Comparison of ENCODE assay signal across 9 cellular contexts in the genomic region with DNA sequence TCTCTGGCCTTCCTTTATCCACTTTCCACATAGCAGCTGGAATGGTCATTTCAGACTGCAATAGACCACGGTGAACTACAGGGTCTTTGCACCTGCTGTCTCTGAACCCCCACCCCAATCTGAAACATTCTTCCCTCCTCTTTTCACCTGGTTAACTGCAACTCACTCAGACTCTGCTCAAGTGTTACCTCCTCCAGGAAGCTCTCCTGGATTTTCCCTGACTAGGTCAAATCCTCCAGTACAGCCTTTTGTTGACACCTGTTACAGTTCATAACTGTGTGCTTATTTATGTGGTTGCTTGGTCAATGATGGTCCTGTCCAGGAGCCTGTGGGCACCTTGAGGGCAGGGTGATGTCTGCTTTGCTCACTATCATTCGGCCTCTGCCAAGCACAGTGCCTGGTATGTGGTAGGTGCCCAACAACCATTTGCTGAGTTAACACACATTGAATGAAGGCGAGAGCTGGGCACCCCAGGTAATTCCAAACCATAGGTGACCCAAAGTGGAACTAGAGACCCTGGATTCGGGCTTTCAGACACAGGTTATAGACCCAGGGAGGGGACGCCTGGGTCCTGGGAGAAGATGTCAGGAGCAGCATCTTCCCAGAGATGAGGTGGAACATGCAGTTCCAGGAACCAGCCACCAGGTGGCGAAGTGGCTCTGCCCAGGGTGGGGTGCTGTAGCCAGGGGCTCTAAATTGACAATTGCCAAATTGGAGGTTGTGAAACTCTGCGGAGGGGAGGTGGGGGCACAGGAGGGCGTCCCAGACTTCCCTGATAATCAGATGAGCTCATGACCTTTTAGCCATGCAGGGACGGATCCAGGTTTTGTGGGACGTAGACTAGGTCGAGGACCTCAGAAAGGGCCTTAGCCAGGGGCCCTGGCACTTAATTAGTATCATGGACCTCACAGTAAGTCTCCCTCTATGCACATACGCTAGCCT. TPM values are rescaled to one million over a fixed set of nuclear protein-coding genes. Genes with fewer than 3 reads are reported as not detected.
DNase-seq lines count a peak whose midpoint lies in the region; ATAC-seq, FAIRE-seq and TF ChIP-seq lines count a peak whose summit lies in the region.
"Had no signal": no experiment of that assay in that cellular context is flagged by ENCODE, and none has a peak within 500 bp of the region (broad histone marks: within the 10 kb centered on the region; RNA-seq: fewer than 3 reads in every experiment).

No MANE protein-coding gene starts in this region.

- H3K36me3 ChIP-seq in SK-N-MC (ENCODE audit: insufficient read depth, low read length) (no peaks in the 10 kb centered on the region), prostate gland (peaks cover 0 to 3% of the 10 kb centered on the region in 2 donors), vagina (no peaks in the 10 kb centered on the region)

- no peaks in the 10 kb centered on the region for H3K9me3 Mint-ChIP-seq in activated naive CD8-positive, alpha-beta T cell treated with anti-CD3 and anti-CD28 coated beads, Interleukin-2, amount 10 ng/mL, durations not matched to agents 7 days and 5 days
- H3K9me3 Mint-ChIP-seq: T-helper 1 cell treated with Interleukin-12 subunit alpha and Interleukin-12 subunit beta and Interleukin-4 antibody, amounts not matched to agents 30 μg/mL and 1 μg/mL, for 36 hours had no signal

- intact Hi-C loops in cardiac septum (cut with DNase I) (loop anchor here (2.0 kb wide), 2 partner anchors 40 to 76 kb away; a partner anchor contains a TSS), prostate gland (cut with DNase I) (loop anchor here (2.0 kb wide), 2 partner anchors 40 to 76 kb away; a partner anchor contains a TSS), vagina (cut with DNase I) (loop anchor here (5.0 kb wide), 1 partner anchor 72 kb away; no protein-coding TSS in a partner anchor)

- H3K27ac ChIP-seq in SK-N-MC (no peak overlapping the region), prostate gland (no peak overlapping the region), vagina (no peak overlapping the region)

- H3K4me3 ChIP-seq in SK-N-MC (no peak overlapping the region), prostate gland (no peak overlapping the region), vagina (no peak overlapping the region)

- no peaks in the 10 kb centered on the region for H3K36me3 Mint-ChIP-seq in activated naive CD8-positive, alpha-beta T cell treated with anti-CD3 and anti-CD28 coated beads, Interleukin-2, amount 10 ng/mL, durations not matched to agents 7 days and 5 days

- peak; percentile 9 for DNase-seq in COR-L47 (lab: John Stamatoyannopoulos, UW)
- peak; percentile 83 for DNase-seq in HTR-8/SVneo (ENCODE audit: insufficient read length, low spot score)
- DNase-seq in SK-N-MC (ENCODE audit: low read depth, low spot score) = peak; percentile 12
- DNase-seq in activated naive CD8-positive, alpha-beta T cell treated with anti-CD3 and anti-CD28 coated beads, Interleukin-2, amount 10 ng/mL, durations not matched to agents 7 days and 5 days = peak; percentile 75
- peak; percentile 88 for DNase-seq in cardiac septum (ENCODE audit: low spot score)
- DNase-seq in prostate gland (ENCODE audit: low spot score) = peak; percentile 46
- no peak for DNase-seq in vagina (ENCODE audit: extremely low spot score in 2 of 2)

- H3K4me1 ChIP-seq in prostate gland (replicated peaks) (no peaks in the 10 kb centered on the region), vagina (no peaks in the 10 kb centered on the region)

- H3K4me3 Mint-ChIP-seq in activated naive CD8-positive, alpha-beta T cell treated with anti-CD3 and anti-CD28 coated beads, Interleukin-2, amount 10 ng/mL, durations not matched to agents 7 days and 5 days = no peak overlapping the region
- H3K4me3 Mint-ChIP-seq: T-helper 1 cell treated with Interleukin-12 subunit alpha and Interleukin-12 subunit beta and Interleukin-4 antibody, amounts not matched to agents 30 μg/mL and 1 μg/mL, for 36 hours had no signal

- H3K9ac ChIP-seq in SK-N-MC (ENCODE audit: insufficient read length) = no peak overlapping the region

- H3K4me1 Mint-ChIP-seq in activated naive CD8-positive, alpha-beta T cell treated with anti-CD3 and anti-CD28 coated beads, Interleukin-2, amount 10 ng/mL, durations not matched to agents 7 days and 5 days = peaks cover 2% of the 10 kb centered on the region

- FAIRE-seq in HTR-8/SVneo (lab: Jason Lieb, UNC) = peak; percentile 66

- TF ChIP-seq CTCF in prostate gland (IDR thresholded peaks at IDR 0.05) = peak; percentile 94 to 98 (median 96)
- peak; percentile 83 to 93 (median 85) for TF ChIP-seq CTCF in vagina (IDR thresholded peaks at IDR 0.05)

- peak; percentile 75 for ATAC-seq in activated naive CD8-positive, alpha-beta T cell treated with anti-CD3 and anti-CD28 coated beads, Interleukin-2, amount 10 ng/mL, durations not matched to agents 7 days and 5 days (ENCODE audit: low read depth)
- no peak for ATAC-seq in HG02759 (IDR thresholded peaks at IDR 0.05; ENCODE audit: unreplicated experiment)

- POLR2A ChIA-PET in activated naive CD8-positive, alpha-beta T cell treated with anti-CD3 and anti-CD28 coated beads, Interleukin-2, amount 10 ng/mL, durations not matched to agents 7 days and 5 days (lab: Charles Lee) = interaction anchor here (0.6 to 1.4 kb wide), 2 partner anchors 40 to 165 kb away, joined by 3 to 7 read pairs; no protein-coding TSS in a partner anchor

- no peaks in the 10 kb centered on the region for H3K27me3 Mint-ChIP-seq in activated naive CD8-positive, alpha-beta T cell treated with anti-CD3 and anti-CD28 coated beads, Interleukin-2, amount 10 ng/mL, durations not matched to agents 7 days and 5 days

- WGBS in prostate gland = 49% methylated on average over 12 of the region's 12 CpGs

- no peak for TF ChIP-seq POLR2A in prostate gland (IDR thresholded peaks at IDR 0.05)
- TF ChIP-seq POLR2A in vagina (IDR thresholded peaks at IDR 0.05) = no peak

- no peak overlapping the region for H3K27ac Mint-ChIP-seq in activated naive CD8-positive, alpha-beta T cell treated with anti-CD3 and anti-CD28 coated beads, Interleukin-2, amount 10 ng/mL, durations not matched to agents 7 days and 5 days
- H3K27ac Mint-ChIP-seq: T-helper 1 cell treated with Interleukin-12 subunit alpha and Interleukin-12 subunit beta and Interleukin-4 antibody, amounts not matched to agents 30 μg/mL and 1 μg/mL, for 36 hours had no signal

- H3K27me3 ChIP-seq in prostate gland (replicated peaks; ENCODE audit: insufficient read depth) (no peaks in the 10 kb centered on the region), vagina (no peaks in the 10 kb centered on the region)

- no peaks in the 10 kb centered on the region for H3K9me3 ChIP-seq in SK-N-MC (ENCODE audit: low read depth, low read length)
- no peaks in the 10 kb centered on the region for H3K9me3 ChIP-seq in prostate gland
- H3K9me3 ChIP-seq in vagina = no peaks in the 10 kb centered on the region

RNA-seq across cellular contexts. Expression of a gene that starts 28.1 kb away (rescaled TPM):
- not detected for total RNA-seq in activated naive CD8-positive, alpha-beta T cell treated with anti-CD3 and anti-CD28 coated beads, Interleukin-2, amount 10 ng/mL, durations not matched to agents 7 days and 5 days
- total RNA-seq in cardiac septum = 0.46 TPM
- total RNA-seq in prostate gland = 1 to 10 TPM; 4.6 to 8.0 TPM
- 5.6 TPM for total RNA-seq in vagina

Comparison
In these comparisons a context has a peak if more than half of its experiments do, and no peak if none do; other contexts are left out.
1. DNase-seq: peak in COR-L47 (single experiment), HTR-8/SVneo (single experiment), SK-N-MC (single experiment), activated naive CD8-positive, alpha-beta T cell treated with anti-CD3 and anti-CD28 coated beads, Interleukin-2, amount 10 ng/mL, durations not matched to agents 7 days and 5 days (single experiment), cardiac septum (single experiment) and prostate gland (single experiment); none in vagina (0 of 2).